25 cellular contexts compared by ENCODE assay signal in genomic region chr16:56774009-56774408, GRCh38. TPM values are rescaled to one million over a fixed set of nuclear protein-coding genes. Genes with fewer than 3 reads are reported as not detected.
DNase-seq lines count a peak whose midpoint lies in the region; ATAC-seq, FAIRE-seq and TF ChIP-seq lines count a peak whose summit lies in the region.
"Had no signal": no experiment of that assay in that cellular context is flagged by ENCODE, and none has a peak within 500 bp of the region (broad histone marks: within the 10 kb centered on the region; RNA-seq: fewer than 3 reads in every experiment).

No MANE protein-coding gene starts in this region.

- ATAC-seq in pancreas = peak in 3 of 4 donors; percentile 56 to 58 (median 58)
- ATAC-seq in GM18517 (IDR thresholded peaks at IDR 0.05; ENCODE audit: unreplicated experiment) = no peak
- ATAC-seq: HCT116, Panc1 had no signal

- peaks cover 57% of the 10 kb centered on the region for H3K4me1 ChIP-seq in A673 (ENCODE audit: insufficient read depth, low read length, poor library complexity, severe bottlenecking)
- H3K4me1 ChIP-seq in pancreas = peaks cover 19 to 36% (median 27%) of the 10 kb centered on the region in 3 donors
- no peaks in the 10 kb centered on the region for H3K4me1 ChIP-seq in PC-9 (replicated peaks; ENCODE audit: insufficient read depth)

- no peaks in the 10 kb centered on the region for H3K36me3 Mint-ChIP-seq in brain
- H3K36me3 Mint-ChIP-seq: CD4-positive, alpha-beta memory T cell had no signal

- no peaks in the 10 kb centered on the region for H3K9me2 ChIP-seq in PC-9 (ENCODE audit: insufficient read depth)

- no peaks in the 10 kb centered on the region; the same call in none of the 2 replicates for H4K20me1 ChIP-seq in PC-9 (ENCODE audit: insufficient read depth)

- no peak for FAIRE-seq in pancreas (lab: Jason Lieb, UNC)
- FAIRE-seq: A204.1, GM12891 had no signal

- no peaks in the 10 kb centered on the region for H3K27me3 Mint-ChIP-seq in brain
- H3K27me3 Mint-ChIP-seq: CD4-positive, alpha-beta memory T cell had no signal

- H3K36me3 ChIP-seq in A673 (ENCODE audit: insufficient read depth, low read length, poor library complexity, severe bottlenecking) (no peaks in the 10 kb centered on the region), pancreas (no peaks in the 10 kb centered on the region), PC-9 (ENCODE audit: low read depth) (no peaks in the 10 kb centered on the region)

- H3K9me3 ChIP-seq in A673 (ENCODE audit: low read depth, low read length, poor library complexity, severe bottlenecking) = no peaks in the 10 kb centered on the region
- H3K9me3 ChIP-seq in pancreas = no peaks in the 10 kb centered on the region
- H3K9me3 ChIP-seq in PC-9 (ENCODE audit: insufficient read depth, low read depth) = no peaks in the 10 kb centered on the region
- H3K9me3 ChIP-seq: BLaER1 treated with 17β-estradiol and CSF1 and Interleukin-3, amounts not matched to agents 10 nM and 100 nM had no signal

- H3F3A ChIP-seq in PC-9 (ENCODE audit: insufficient read depth, low read depth) = no peaks in the 10 kb centered on the region; the same call in 1 of the 2 replicates

- H3K27ac ChIP-seq in A673 (ENCODE audit: low read depth, low read length, poor library complexity, severe bottlenecking) = peak overlapping the region; percentile 2
- H3K27ac ChIP-seq in pancreas = peak overlapping the region in 1 of 4 donors; percentile 40
- H3K27ac ChIP-seq in PC-9 = no peak overlapping the region
- H3K27ac ChIP-seq: BLaER1 treated with 17β-estradiol and CSF1 and Interleukin-3, amounts not matched to agents 10 nM and 100 nM; SK-N-MC had no signal

- H2AFZ ChIP-seq in PC-9 = no peak overlapping the region

- H3K4me3 Mint-ChIP-seq in brain = peak overlapping the region in 3 of 5 experiments; percentile 7 to 65 (median 56)
- H3K4me3 Mint-ChIP-seq: CD4-positive, alpha-beta memory T cell had no signal

- no peaks in the 10 kb centered on the region for H3K9me3 Mint-ChIP-seq in brain
- H3K9me3 Mint-ChIP-seq: CD4-positive, alpha-beta memory T cell had no signal

- H3K27me3 ChIP-seq in A673 (replicated peaks; ENCODE audit: insufficient read depth, low read depth, low read length, poor library complexity) (no peaks in the 10 kb centered on the region), pancreas (no peaks in the 10 kb centered on the region), PC-9 (ENCODE audit: insufficient read depth, low read depth) (no peaks in the 10 kb centered on the region)
- H3K27me3 ChIP-seq: BLaER1 treated with 17β-estradiol and CSF1 and Interleukin-3, amounts not matched to agents 10 nM and 100 nM had no signal

- H3K4me1 Mint-ChIP-seq in brain = peaks cover 77% of the 10 kb centered on the region

- H3K27ac Mint-ChIP-seq in brain = peak overlapping the region in 4 of 5 experiments; percentile 71 to 96 (median 85)
- H3K27ac Mint-ChIP-seq: CD4-positive, alpha-beta memory T cell had no signal

- no peak overlapping the region for H3K4me2 ChIP-seq in PC-9

- peaks cover 16% of the 10 kb centered on the region for H3K79me2 ChIP-seq in PC-9 (ENCODE audit: low read depth)

- BruUV-seq in A673 (replicated peaks; lab: Mats Ljungman, UMichigan) (no TSS peak), PC-9 (replicated peaks; lab: Mats Ljungman, UMichigan) (no TSS peak)

- peak; percentile 66 for DNase-seq in A673 (ENCODE audit: low spot score)
- DNase-seq in NCI-H524 (lab: John Stamatoyannopoulos, UW) = peak; percentile 66 to 89
- DNase-seq in pancreas = no peak
- no peak for DNase-seq in PC-9
- no peak for DNase-seq in UCSD-AML1 (lab: John Stamatoyannopoulos, UW; ENCODE audit: unreplicated experiment)
- no peak for DNase-seq in NCI-H510A (lab: John Stamatoyannopoulos, UW)
- DNase-seq: AML-193; CD4-positive, alpha-beta memory T cell; DMS 273 treated with DMSO at 0.1 percent for 48 hours; GF-D8; NCI-H1092; NCI-H1417 treated with DMSO at 0.1 percent for 48 hours; NCI-H1694 treated with DMSO at 0.1 percent for 48 hours; NCI-H2081; NCI-H2227 treated with DMSO at 0.1 percent for 48 hours; NCI-H748 treated with DMSO at 0.1 percent for 48 hours; SIG-M5 had no signal

- CTCF ChIA-PET in A673 (lab: Charles Lee) = no interaction called here
- CTCF ChIA-PET in PC-9 (lab: Charles Lee) = no interaction called here

- 16 to 17% methylated on average over 2 of the region's 2 CpGs for WGBS in pancreas, 2 donors

- H3K4me3 ChIP-seq in A673 (ENCODE audit: low read depth, low read length, poor library complexity, severe bottlenecking) = no peak overlapping the region
- H3K4me3 ChIP-seq in pancreas = no peak overlapping the region
- H3K4me3 ChIP-seq in PC-9 = no peak overlapping the region
- H3K4me3 ChIP-seq: BLaER1 treated with 17β-estradiol and CSF1 and Interleukin-3, amounts not matched to agents 10 nM and 100 nM; SK-N-MC had no signal

- POLR2A ChIA-PET in A673 (lab: Charles Lee; ENCODE audit: low non-redundant PET) = no interaction called here
- POLR2A ChIA-PET in PC-9 (lab: Charles Lee; ENCODE audit: unreplicated experiment) = no interaction called here

- intact Hi-C loops in A673 (cut with micrococcal nuclease; ENCODE audit: unreplicated experiment) (no loop called here), pancreas (cut with DNase I) (no loop called here), PC-9 (cut with micrococcal nuclease; ENCODE audit: unreplicated experiment) (no loop called here)

- TF ChIP-seq CTCF in A673 (conservative IDR thresholded peaks at IDR 0.05; ENCODE audit: low read depth, low read length) (no peak), brain (conservative IDR thresholded peaks at IDR 0.05) (no peak), pancreas (IDR thresholded peaks at IDR 0.05) (no peak), PC-9 (conservative IDR thresholded peaks at IDR 0.05) (no peak)

RNA-seq across cellular contexts. Expression of gene NUP93, which starts 44.1 kb away (rescaled TPM):
- 153 and 155 TPM in 2 replicates for total RNA-seq in A673 (2021)
- polyA plus RNA-seq in brain (ENCODE audit: insufficient read depth, low read depth, low replicate concordance) = 79.2 TPM
- total RNA-seq in pancreas = 10 to 100 TPM; 13.1 to 31.4 (median 19.4) TPM
- polyA plus RNA-seq in pancreas = 10 to 100 TPM; 22.4 to 26.4 TPM
- total RNA-seq in PC-9 (2021) = 74.7 and 92.4 TPM in 2 replicates

Comparison
In these comparisons a context has a peak if more than half of its experiments do, and no peak if none do; other contexts are left out.
1. DNase-seq: peak in A673 (single experiment) and NCI-H524 (2 of 2); none in pancreas (0 of 6), PC-9 (0 of 2), UCSD-AML1 (single experiment) and NCI-H510A (single experiment).